14 cellular contexts compared by ENCODE assay signal in genomic region chr1:12182410-12182946, GRCh38. TPM values are rescaled to one million over a fixed set of nuclear protein-coding genes. Genes with fewer than 3 reads are reported as not detected.
DNase-seq lines count a peak whose midpoint lies in the region; ATAC-seq and TF ChIP-seq lines count a peak whose summit lies in the region.
"Had no signal": no experiment of that assay in that cellular context is flagged by ENCODE, and none has a peak within 500 bp of the region (broad histone marks: within the 10 kb centered on the region; RNA-seq: fewer than 3 reads in every experiment).

No MANE protein-coding gene starts in this region.

- intact Hi-C loops in activated CD8-positive, alpha-beta T cell treated with anti-CD3 and anti-CD28 coated beads for 36 hours (cut with micrococcal nuclease), result no loop called here

- POLR2A ChIA-PET in activated CD8-positive, alpha-beta T cell treated with anti-CD3 and anti-CD28 coated beads for 36 hours (lab: Charles Lee), result interaction anchor here (0.7 to 2.5 kb wide), 10 partner anchors 8 to 275 kb away, joined by 3 to 13 read pairs (median 4); partner anchors contain the start of gene TNFRSF1B

- peaks cover 55% of the 10 kb centered on the region for H3K4me1 Mint-ChIP-seq in T-helper 1 cell treated with Interleukin-12 subunit alpha and Interleukin-12 subunit beta and Interleukin-4 antibody, amounts not matched to agents 30 μg/mL and 1 μg/mL, for 36 hours (ENCODE audit: low read depth)
- peaks cover 70% of the 10 kb centered on the region for H3K4me1 Mint-ChIP-seq in activated CD8-positive, alpha-beta T cell treated with anti-CD3 and anti-CD28 coated beads for 36 hours (ENCODE audit: low read depth)
- H3K4me1 Mint-ChIP-seq in immature natural killer cell, result peaks cover 96 to 100% of the 10 kb centered on the region in 2 donors
- peaks cover 96% of the 10 kb centered on the region for H3K4me1 Mint-ChIP-seq in stimulated activated effector memory CD8-positive, alpha-beta T cell treated with anti-CD3 and anti-CD28 coated beads, Interleukin-12 subunit alpha, Interleukin-12 subunit beta, amount 100 ng/mL, for 72 hours

- ATAC-seq in activated CD8-positive, alpha-beta T cell treated with anti-CD3 and anti-CD28 coated beads for 36 hours, result no peak
- no peak for ATAC-seq in stimulated activated effector memory CD8-positive, alpha-beta T cell treated with anti-CD3 and anti-CD28 coated beads, Interleukin-12 subunit alpha, Interleukin-12 subunit beta, amount 100 ng/mL, for 72 hours
- ATAC-seq in HG03025 (IDR thresholded peaks at IDR 0.05; ENCODE audit: low FRiP score, unreplicated experiment), result no peak

- peaks cover 30% of the 10 kb centered on the region for H3K36me3 Mint-ChIP-seq in T-helper 1 cell treated with Interleukin-12 subunit alpha and Interleukin-12 subunit beta and Interleukin-4 antibody, amounts not matched to agents 30 μg/mL and 1 μg/mL, for 36 hours (ENCODE audit: low read depth)
- H3K36me3 Mint-ChIP-seq in activated CD8-positive, alpha-beta T cell treated with anti-CD3 and anti-CD28 coated beads for 36 hours (ENCODE audit: low read depth), result peaks cover 43% of the 10 kb centered on the region
- no peaks in the 10 kb centered on the region for H3K36me3 Mint-ChIP-seq in immature natural killer cell
- H3K36me3 Mint-ChIP-seq in stimulated activated effector memory CD8-positive, alpha-beta T cell treated with anti-CD3 and anti-CD28 coated beads, Interleukin-12 subunit alpha, Interleukin-12 subunit beta, amount 100 ng/mL, for 72 hours, result peaks cover 100% of the 10 kb centered on the region

- no peaks in the 10 kb centered on the region for H3K27me3 Mint-ChIP-seq in T-helper 1 cell treated with Interleukin-12 subunit alpha and Interleukin-12 subunit beta and Interleukin-4 antibody, amounts not matched to agents 30 μg/mL and 1 μg/mL, for 36 hours (ENCODE audit: low read depth)
- H3K27me3 Mint-ChIP-seq in activated CD8-positive, alpha-beta T cell treated with anti-CD3 and anti-CD28 coated beads for 36 hours, result no peaks in the 10 kb centered on the region
- H3K27me3 Mint-ChIP-seq in immature natural killer cell (ENCODE audit: low read depth in 3 of 3), result peaks cover 13 to 31% (median 23%) of the 10 kb centered on the region in 3 donors

- CTCF ChIA-PET in activated CD8-positive, alpha-beta T cell treated with anti-CD3 and anti-CD28 coated beads for 36 hours (lab: Charles Lee), result interaction anchor here (1.0 to 7.4 kb wide), 6 partner anchors 20 to 476 kb away, joined by 3 to 98 read pairs (median 4); no protein-coding TSS in a partner anchor

- no peaks in the 10 kb centered on the region for H3K9me3 Mint-ChIP-seq in T-helper 1 cell treated with Interleukin-12 subunit alpha and Interleukin-12 subunit beta and Interleukin-4 antibody, amounts not matched to agents 30 μg/mL and 1 μg/mL, for 36 hours
- no peaks in the 10 kb centered on the region for H3K9me3 Mint-ChIP-seq in activated CD8-positive, alpha-beta T cell treated with anti-CD3 and anti-CD28 coated beads for 36 hours
- no peaks in the 10 kb centered on the region for H3K9me3 Mint-ChIP-seq in immature natural killer cell
- H3K9me3 Mint-ChIP-seq in stimulated activated effector memory CD8-positive, alpha-beta T cell treated with anti-CD3 and anti-CD28 coated beads, Interleukin-12 subunit alpha, Interleukin-12 subunit beta, amount 100 ng/mL, for 72 hours, result no peaks in the 10 kb centered on the region

- no peak for TF ChIP-seq CTCF in activated CD8-positive, alpha-beta T cell treated with anti-CD3 and anti-CD28 coated beads for 36 hours (IDR thresholded peaks at IDR 0.05)

- peak overlapping the region; percentile 69 for H3K27ac Mint-ChIP-seq in T-helper 1 cell treated with Interleukin-12 subunit alpha and Interleukin-12 subunit beta and Interleukin-4 antibody, amounts not matched to agents 30 μg/mL and 1 μg/mL, for 36 hours
- H3K27ac Mint-ChIP-seq in activated CD8-positive, alpha-beta T cell treated with anti-CD3 and anti-CD28 coated beads for 36 hours, result peak overlapping the region; percentile 36
- H3K27ac Mint-ChIP-seq in immature natural killer cell, result peak overlapping the region; percentile 99 to 100 (median 100)
- H3K27ac Mint-ChIP-seq in stimulated activated effector memory CD8-positive, alpha-beta T cell treated with anti-CD3 and anti-CD28 coated beads, Interleukin-12 subunit alpha, Interleukin-12 subunit beta, amount 100 ng/mL, for 72 hours, result peak overlapping the region; percentile 100

- DNase-seq in T-helper 1 cell (no peak), immature natural killer cell (no peak), NCI-H1092 (lab: John Stamatoyannopoulos, UW) (no peak), NCI-H748 treated with DMSO at 0.1 percent for 48 hours (lab: John Stamatoyannopoulos, UW) (no peak)
- DNase-seq in activated CD8-positive, alpha-beta T cell treated with anti-CD3 and anti-CD28 coated beads for 36 hours, result no peak
- no peak for DNase-seq in stimulated activated effector memory CD8-positive, alpha-beta T cell treated with anti-CD3 and anti-CD28 coated beads, Interleukin-12 subunit alpha, Interleukin-12 subunit beta, amount 100 ng/mL, for 72 hours (ENCODE audit: low spot score in 2 of 2)
- DNase-seq: activated CD4-positive, alpha-beta T cell treated with anti-CD3 and anti-CD28 coated beads for 48 hours; anterior cingulate cortex; DMS53; H9; NCI-H1694; NK-92 treated with Interleukin-12 subunit alpha and Interleukin-12 subunit beta, amount 100 ng/mL, for 24 hours had no signal

- H3K4me3 Mint-ChIP-seq in T-helper 1 cell treated with Interleukin-12 subunit alpha and Interleukin-12 subunit beta and Interleukin-4 antibody, amounts not matched to agents 30 μg/mL and 1 μg/mL, for 36 hours, result no peak overlapping the region
- no peak overlapping the region for H3K4me3 Mint-ChIP-seq in activated CD8-positive, alpha-beta T cell treated with anti-CD3 and anti-CD28 coated beads for 36 hours
- H3K4me3 Mint-ChIP-seq in immature natural killer cell, result peak overlapping the region in 3 of 5 donors; percentile 7 to 36 (median 13)
- peak overlapping the region; percentile 32 for H3K4me3 Mint-ChIP-seq in stimulated activated effector memory CD8-positive, alpha-beta T cell treated with anti-CD3 and anti-CD28 coated beads, Interleukin-12 subunit alpha, Interleukin-12 subunit beta, amount 100 ng/mL, for 72 hours
- H3K4me3 Mint-ChIP-seq: H9 had no signal

RNA-seq across cellular contexts. Expression of gene TNFRSF1B, which starts 15.7 kb away (rescaled TPM):
- 100 to 1,000 TPM; 173 to 191 TPM for total RNA-seq in activated CD8-positive, alpha-beta T cell treated with anti-CD3 and anti-CD28 coated beads for 36 hours
- 100 to 1,000 TPM; 162 to 269 (median 165) TPM for polyA plus RNA-seq in immature natural killer cell

RNA-seq across cellular contexts. Expression of gene VPS13D, which starts 47.4 kb away (rescaled TPM):
- total RNA-seq in activated CD8-positive, alpha-beta T cell treated with anti-CD3 and anti-CD28 coated beads for 36 hours, result 10 to 100 TPM; 28.1 to 30.7 TPM
- polyA plus RNA-seq in immature natural killer cell, result 1 to 10 TPM; 4.2 to 9.9 (median 6.6) TPM

Comparison
In these comparisons a context has a peak if more than half of its experiments do, and no peak if none do; other contexts are left out.
1. H3K27ac Mint-ChIP-seq: peak in every context shown above with its lines; median percentile 100 in stimulated activated effector memory CD8-positive, alpha-beta T cell treated with anti-CD3 and anti-CD28 coated beads, Interleukin-12 subunit alpha, Interleukin-12 subunit beta, amount 100 ng/mL, for 72 hours; 100 in immature natural killer cell; 69 in T-helper 1 cell treated with Interleukin-12 subunit alpha and Interleukin-12 subunit beta and Interleukin-4 antibody, amounts not matched to agents 30 μg/mL and 1 μg/mL, for 36 hours; 36 in activated CD8-positive, alpha-beta T cell treated with anti-CD3 and anti-CD28 coated beads for 36 hours.
2. H3K4me3 Mint-ChIP-seq: peak in immature natural killer cell (3 of 5) and stimulated activated effector memory CD8-positive, alpha-beta T cell treated with anti-CD3 and anti-CD28 coated beads, Interleukin-12 subunit alpha, Interleukin-12 subunit beta, amount 100 ng/mL, for 72 hours (single experiment); none in T-helper 1 cell treated with Interleukin-12 subunit alpha and Interleukin-12 subunit beta and Interleukin-4 antibody, amounts not matched to agents 30 μg/mL and 1 μg/mL, for 36 hours (single experiment) and activated CD8-positive, alpha-beta T cell treated with anti-CD3 and anti-CD28 coated beads for 36 hours (single experiment).